ENCODE assay signal across 9 cellular contexts in genomic region chr10:123194056-123194455, GRCh38. TPM values are rescaled to one million over a fixed set of nuclear protein-coding genes. Genes with fewer than 3 reads are reported as not detected.
"Had no signal": no experiment of that assay in that cellular context is flagged by ENCODE, and none has a peak within 500 bp of the region (broad histone marks: within the 10 kb centered on the region; RNA-seq: fewer than 3 reads in every experiment).

No MANE protein-coding gene starts in this region.

- H2AFZ ChIP-seq: GM23248 had no signal

- H3K9ac ChIP-seq: GM23248 had no signal

- H3K4me3 ChIP-seq: GM23248, K562 had no signal

- DNase-seq: GM23248, GOT3, H9, HCEC 1CT, IMR-90 had no signal

- H3K27ac ChIP-seq: GM23248 had no signal

- FAIRE-seq: H54, HTR-8/SVneo, K562 had no signal

RNA-seq across cellular contexts. Expression of gene HMX2, which starts 46.1 kb away (rescaled TPM):
- total RNA-seq: GM23248, HT-29, IMR-90 had no signal
- polyA plus RNA-seq: GM23248, IMR-90 had no signal

RNA-seq across cellular contexts. Expression of gene HMX3, which starts 58.3 kb away (rescaled TPM):
- total RNA-seq: GM23248, H9, HT-29, IMR-90 had no signal
- polyA plus RNA-seq: GM23248, IMR-90 had no signal
